In genomic region chr5:141373673-141374317, GRCh38 we compare ENCODE assay signal across 9 cellular contexts. TPM values are rescaled to one million over a fixed set of nuclear protein-coding genes. Genes with fewer than 3 reads are reported as not detected.
DNase-seq lines count a peak whose midpoint lies in the region; ATAC-seq, FAIRE-seq and TF ChIP-seq lines count a peak whose summit lies in the region.
"Had no signal": no experiment of that assay in that cellular context is flagged by ENCODE, and none has a peak within 500 bp of the region (broad histone marks: within the 10 kb centered on the region; RNA-seq: fewer than 3 reads in every experiment).

TSS of gene PCDHGA6 (plus strand) at chr5:141373891. CDS start at chr5:141374084, 193 bp downstream.

- in situ Hi-C loops in HepG2 (cut with HindIII; ENCODE audit: extremely low pct_ligation_motif_present, low pct_unique_long_range_greater_than_20kb) = no loop called here

- peaks cover 79% of the 10 kb centered on the region for H3K27me3 Mint-ChIP-seq in stimulated activated naive CD8-positive, alpha-beta T cell treated with anti-CD3 and anti-CD28 coated beads, Interleukin-15, Interleukin-2, amounts not matched to agents 100 ng/mL and 50 ng/mL, for 24 hours

- H3K4me3 Mint-ChIP-seq in stimulated activated naive CD8-positive, alpha-beta T cell treated with anti-CD3 and anti-CD28 coated beads, Interleukin-15, Interleukin-2, amounts not matched to agents 100 ng/mL and 50 ng/mL, for 24 hours = peak within 1 kb of the TSS; percentile 39

- H3K36me3 ChIP-seq in adrenal gland (replicated peaks in 1 of 2) = no peaks in the 10 kb centered on the region
- no peaks in the 10 kb centered on the region for H3K36me3 ChIP-seq in HepG2 (replicated peaks in 1 of 2; ENCODE audit: control insufficient read depth in 1 of 2, insufficient read depth in 2 of 2, low read length in 2 of 2)

- H3K9me3 ChIP-seq in adrenal gland (replicated peaks in 1 of 3) (peaks cover 3 to 41% (median 8%) of the 10 kb centered on the region in 3 donors), HepG2 (ENCODE audit: low read length) (peaks cover 53% of the 10 kb centered on the region)

- WGBS in adrenal gland, 4 donors = 10 to 18% (median 15%) methylated on average over 23 to 27 of the region's 27 CpGs
- 72% methylated on average over 22 of the region's 27 CpGs for WGBS in HepG2 (ENCODE audit: low lambda C conversion rate)
- 22 to 23% methylated on average over 27 of the region's 27 CpGs for WGBS in lower leg skin, 2 donors

- no peak for TF ChIP-seq EP300 in HepG2 (IDR thresholded peaks at IDR 0.05; ENCODE audit: low read depth in 2 of 2, low read length in 2 of 2)
- TF ChIP-seq EP300 in HepG2 (CRISPR knock-in tag; IDR thresholded peaks at IDR 0.05; ENCODE audit: borderline replicate concordance) = no peak

- TF ChIP-seq POLR2A in adrenal gland (IDR thresholded peaks at IDR 0.05) (no peak), HepG2 (IDR thresholded peaks at IDR 0.05; ENCODE audit: insufficient read depth in 1 of 2, low read depth in 2 of 2, low read length in 2 of 2) (no peak), lower leg skin (IDR thresholded peaks at IDR 0.05) (no peak)

- TF ChIP-seq CTCF in adrenal gland (IDR thresholded peaks at IDR 0.05) = peak in 4 of 6 experiments; percentile 11 to 30 (median 24)
- no peak for TF ChIP-seq CTCF in HepG2 (CRISPR knock-in tag; IDR thresholded peaks at IDR 0.05)
- no peak for TF ChIP-seq CTCF in lower leg skin (IDR thresholded peaks at IDR 0.05)

- no peaks in the 10 kb centered on the region for H3K4me1 Mint-ChIP-seq in stimulated activated naive CD8-positive, alpha-beta T cell treated with anti-CD3 and anti-CD28 coated beads, Interleukin-15, Interleukin-2, amounts not matched to agents 100 ng/mL and 50 ng/mL, for 24 hours (ENCODE audit: low read depth)

- peak within 1 kb of the TSS in 1 of 4 donors; percentile 20 for H3K4me3 ChIP-seq in adrenal gland
- H3K4me3 ChIP-seq in HepG2 (replicated peaks in 1 of 3; ENCODE audit: insufficient read depth in 1 of 3, low read depth in 2 of 3, low read length in 3 of 3) = no peak within 1 kb of the TSS
- no peak within 1 kb of the TSS for H3K4me3 ChIP-seq in lower leg skin (ENCODE audit: low read depth, poor library complexity, severe bottlenecking)

- intact Hi-C loops in adrenal gland (cut with DNase I) = no loop called here
- intact Hi-C loops in HepG2 (cut with micrococcal nuclease; ENCODE audit: unreplicated experiment) = no loop called here
- intact Hi-C loops in lower leg skin (cut with DNase I; ENCODE audit: low total_unique reads) = no loop called here

- H3K9me3 Mint-ChIP-seq in stimulated activated naive CD8-positive, alpha-beta T cell treated with anti-CD3 and anti-CD28 coated beads, Interleukin-15, Interleukin-2, amounts not matched to agents 100 ng/mL and 50 ng/mL, for 24 hours = peaks cover 40% of the 10 kb centered on the region

- no peak within 1 kb of the TSS for H3K9ac ChIP-seq in HepG2 (ENCODE audit: insufficient read depth, low read depth, low read length)

- no peak within 1 kb of the TSS for H3K4me2 ChIP-seq in HepG2 (ENCODE audit: low read depth, low read length)

- H3K79me2 ChIP-seq in HepG2 (ENCODE audit: insufficient read depth, low read length) = no peaks in the 10 kb centered on the region

- no peak for FAIRE-seq in HepG2 (lab: Jason Lieb, UNC)

- DNase-seq in stimulated activated naive CD8-positive, alpha-beta T cell treated with anti-CD3 and anti-CD28 coated beads, Interleukin-15, Interleukin-2, amounts not matched to agents 100 U/mL and 50 U/mL, for 24 hours = no peak
- no peak for DNase-seq in adrenal gland
- no peak for DNase-seq in HepG2 (ENCODE audit: low spot score)
- no peak for DNase-seq in lower leg skin (ENCODE audit: low spot score in 2 of 2)
- DNase-seq in activated effector memory CD4-positive, alpha-beta T cell treated with Interleukin-2 at 50 U/mL for 16 hours = no peak
- no peak for DNase-seq in activated CD4-positive, CD25-positive, alpha-beta regulatory T cell treated with anti-CD3 and anti-CD28 coated beads, Interleukin-2, amount 50 U/mL, for 72 hours
- DNase-seq: DND-41 had no signal

- CTCF ChIA-PET in HepG2 (lab: Yijun Ruan, JAX; ENCODE audit: low intra/inter-chr PET ratio, low total read pairs) = no interaction called here

- H3K4me1 ChIP-seq in adrenal gland (replicated peaks in 1 of 2) = no peaks in the 10 kb centered on the region
- H3K4me1 ChIP-seq in HepG2 (ENCODE audit: insufficient read depth, low read length) = no peaks in the 10 kb centered on the region

- no TSS peak for BruUV-seq in HepG2 (replicated peaks; lab: Mats Ljungman, UMichigan)

- no peaks in the 10 kb centered on the region for H3K27me3 ChIP-seq in adrenal gland
- H3K27me3 ChIP-seq in HepG2 (ENCODE audit: control insufficient read depth in 1 of 2, insufficient read depth in 2 of 2, low read length in 2 of 2) = no peaks in the 10 kb centered on the region

- H4K20me1 ChIP-seq in HepG2 (ENCODE audit: insufficient read depth, low read length) = no peaks in the 10 kb centered on the region

- H3K27ac ChIP-seq in adrenal gland (no peak within 1 kb of the TSS), HepG2 (ENCODE audit: extremely low read length, insufficient read depth, low read length) (no peak within 1 kb of the TSS)

- H3K27ac Mint-ChIP-seq in stimulated activated naive CD8-positive, alpha-beta T cell treated with anti-CD3 and anti-CD28 coated beads, Interleukin-15, Interleukin-2, amounts not matched to agents 100 ng/mL and 50 ng/mL, for 24 hours = no peak within 1 kb of the TSS

- peaks cover 32% of the 10 kb centered on the region for H3K36me3 Mint-ChIP-seq in stimulated activated naive CD8-positive, alpha-beta T cell treated with anti-CD3 and anti-CD28 coated beads, Interleukin-15, Interleukin-2, amounts not matched to agents 100 ng/mL and 50 ng/mL, for 24 hours (ENCODE audit: low read depth)

- no peak for ATAC-seq in stimulated activated naive CD8-positive, alpha-beta T cell treated with anti-CD3 and anti-CD28 coated beads, Interleukin-15, Interleukin-2, amounts not matched to agents 100 U/mL and 50 U/mL, for 24 hours
- no peak for ATAC-seq in HepG2
- ATAC-seq in HG03139 (IDR thresholded peaks at IDR 0.05; ENCODE audit: unreplicated experiment) = no peak

- TF ChIP-seq RAD21 in HepG2 (CRISPR knock-in tag; IDR thresholded peaks at IDR 0.05) = no peak

- POLR2A ChIA-PET in HepG2 (lab: Yijun Ruan, JAX) = no interaction called here

- no peak within 1 kb of the TSS for H2AFZ ChIP-seq in HepG2 (ENCODE audit: low read length)

TF ChIP-seq in HepG2, 621 proteins besides CTCF, POLR2A, EP300 and RAD21:
- TF ChIP-seq BCL6 (CRISPR knock-in tag; IDR thresholded peaks at IDR 0.05) (no peak), STAG1 (CRISPR knock-in tag; IDR thresholded peaks at IDR 0.05) (peak; percentile 30; the same call in 1 of the 2 replicates)
TF ChIP-seq in HepG2: peak in this region for 1.

RNA-seq across cellular contexts. Expression of gene PCDHGA6, which starts in this region (rescaled TPM):
- 1 to 10 TPM; 1.8 to 6.6 (median 3.2) TPM for total RNA-seq in adrenal gland
- polyA plus RNA-seq in adrenal gland = 1 to 10 TPM in 2 of 3 donors, under 1 TPM in 1; 0.57 to 2.1 (median 1.4) TPM
- 0.13 and 0.33 TPM in 2 replicates for total RNA-seq in HepG2 (2016; rRNA removed; fragmentation: Illumina TruSeq; extraction: Trizol)
- total RNA-seq in HepG2 (2016; cell fraction: cytosol; rRNA removed; fragmentation: Illumina TruSeq; extraction: Trizol; ENCODE audit: low read depth) = not detected in 2 replicates
- 0.07 and 0.22 TPM in 2 replicates for total RNA-seq in HepG2 (2016; cell fraction: insoluble cytoplasmic fraction; rRNA removed; fragmentation: Illumina TruSeq; extraction: Trizol)
- total RNA-seq in HepG2 (2016; cell fraction: membrane; rRNA removed; fragmentation: Illumina TruSeq; extraction: Trizol) = 0.07 TPM in 1 of 2 replicates, not detected in the other
- 0.97 and 1.4 TPM in 2 replicates for total RNA-seq in HepG2 (2016; cell fraction: nucleus; rRNA removed; fragmentation: Illumina TruSeq; extraction: Trizol)
- 0.51 and 0.54 TPM in 2 replicates for polyA plus RNA-seq in HepG2 (2011; rRNA removed)
- polyA plus RNA-seq in HepG2 (2011; cell fraction: cytosol; rRNA removed) = 0.13 and 0.15 TPM in 2 replicates
- polyA plus RNA-seq in HepG2 (2011; cell fraction: nucleus; rRNA removed) = 2.2 and 2.4 TPM in 2 replicates
- polyA plus RNA-seq in HepG2 (2012) = 0.15 and 0.23 TPM in 2 replicates
- polyA plus RNA-seq in HepG2 (2016; cell fraction: cytosol; fragmentation: Illumina TruSeq; extraction: Trizol; ENCODE audit: low read depth) = not detected in 2 replicates
- polyA plus RNA-seq in HepG2 (2016; cell fraction: insoluble cytoplasmic fraction; fragmentation: Illumina TruSeq; extraction: Trizol; ENCODE audit: low read depth) = 0.05 and 0.15 TPM in 2 replicates
- polyA plus RNA-seq in HepG2 (2016; cell fraction: membrane; fragmentation: Illumina TruSeq; extraction: Trizol; ENCODE audit: low read depth) = not detected in 2 replicates
- 1.4 and 1.8 TPM in 2 replicates for polyA plus RNA-seq in HepG2 (2016; cell fraction: nucleus; fragmentation: Illumina TruSeq; extraction: Trizol; ENCODE audit: insufficient read depth, low read depth)
- polyA minus RNA-seq in HepG2 (2011; rRNA and poly(A)+ RNA removed; ENCODE audit: low replicate concordance) = 0.21 and 1.4 TPM in 2 replicates
- polyA minus RNA-seq in HepG2 (2011; cell fraction: cytosol; rRNA and poly(A)+ RNA removed) = 0.20 TPM in 1 of 2 replicates, not detected in the other
- polyA minus RNA-seq in HepG2 (2011; cell fraction: nucleus; rRNA and poly(A)+ RNA removed) = 3.4 and 3.6 TPM in 2 replicates
- 1 to 10 TPM; 2.5 to 3.7 (median 3.6) TPM for total RNA-seq in lower leg skin

Comparison
In these comparisons a context has a peak if more than half of its experiments do, and no peak if none do; other contexts are left out.
1. CTCF ChIP-seq: peak in adrenal gland (4 of 6); none in HepG2 (single experiment) and lower leg skin (0 of 3).